Comparison of ENCODE assay signal across 8 cellular contexts in the genomic region with DNA sequence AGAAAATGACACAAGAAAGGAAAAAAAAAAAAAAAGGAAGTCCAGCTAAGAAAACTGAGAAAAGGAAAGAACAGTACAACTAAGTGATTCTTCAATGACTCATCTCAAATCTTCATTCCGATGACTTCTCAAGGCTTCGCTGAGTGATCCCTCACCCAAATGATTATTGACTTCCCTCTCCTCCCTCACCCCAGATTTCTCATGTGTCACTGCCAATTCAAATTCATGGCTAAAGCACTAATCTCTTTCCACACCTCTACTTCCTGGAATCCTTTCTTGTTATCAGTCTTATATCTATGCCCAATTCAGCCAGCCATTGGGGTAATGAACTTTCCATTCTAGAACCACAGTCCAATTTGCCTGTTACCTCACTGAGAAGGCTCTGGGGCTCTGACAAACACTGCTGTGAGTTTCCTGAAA. TPM values are rescaled to one million over a fixed set of nuclear protein-coding genes. Genes with fewer than 3 reads are reported as not detected.
DNase-seq lines count a peak whose midpoint lies in the region; ATAC-seq and TF ChIP-seq lines count a peak whose summit lies in the region.

No MANE protein-coding gene starts in this region.

- no peaks in the 10 kb centered on the region for H4K20me1 ChIP-seq in PC-3 (ENCODE audit: low read length)

- peak; percentile 61 for ATAC-seq in GM18867 (IDR thresholded peaks at IDR 0.05; ENCODE audit: unreplicated experiment)
- peak; percentile 74 for ATAC-seq in HG02852 (IDR thresholded peaks at IDR 0.05; ENCODE audit: unreplicated experiment)
- peak; percentile 76 for ATAC-seq in PC-3

- CTCF ChIA-PET in PC-3 (lab: Charles Lee): no interaction called here

- H3F3A ChIP-seq in PC-3 (ENCODE audit: low read length, unreplicated experiment): no peaks in the 10 kb centered on the region

- peaks cover 31% of the 10 kb centered on the region for H3K4me1 ChIP-seq in PC-3 (ENCODE audit: insufficient read depth, low read length)
- no peaks in the 10 kb centered on the region for H3K4me1 ChIP-seq in SJCRH30

- intact Hi-C loops in PC-3 (cut with micrococcal nuclease): loop anchor here (2.0 kb wide), 1 partner anchor 28 kb away; no protein-coding TSS in a partner anchor

- H3K27ac ChIP-seq in PC-3 (ENCODE audit: low read length) (peak overlapping the region; percentile 77), SJCRH30 (no peak overlapping the region)

- peak overlapping the region; percentile 58 for H3K4me2 ChIP-seq in PC-3 (ENCODE audit: low read length)

- H3K9me3 ChIP-seq in PC-3 (ENCODE audit: low read length) (peaks cover 11% of the 10 kb centered on the region; the same call in 1 of the 2 replicates), SJCRH30 (replicated peaks) (no peaks in the 10 kb centered on the region; the same call in 1 of the 2 replicates)

- H3K9ac ChIP-seq in PC-3 (ENCODE audit: low read length): no peak overlapping the region

- POLR2A ChIA-PET in PC-3 (lab: Charles Lee; ENCODE audit: unreplicated experiment): interaction anchor here (0.7 kb wide), 2 partner anchors 32 to 57 kb away, joined by 3 read pairs; no protein-coding TSS in a partner anchor

- no peaks in the 10 kb centered on the region for H3K27me3 ChIP-seq in PC-3 (ENCODE audit: low read length)
- no peaks in the 10 kb centered on the region for H3K27me3 ChIP-seq in SJCRH30

- no peak overlapping the region for H3K4me3 ChIP-seq in PC-3 (ENCODE audit: low read length)
- no peak overlapping the region for H3K4me3 ChIP-seq in SJCRH30

- no peaks in the 10 kb centered on the region for H3K79me2 ChIP-seq in PC-3 (ENCODE audit: low read length)

- no peaks in the 10 kb centered on the region for H3K9me2 ChIP-seq in PC-3 (replicated peaks; ENCODE audit: low read length)

- H2AFZ ChIP-seq in PC-3 (ENCODE audit: low read length): 0 out of 2 replicates have a peak overlapping the region, but pooled peaks have one; percentile 29

- TF ChIP-seq CTCF in PC-3 (conservative IDR thresholded peaks at IDR 0.05; ENCODE audit: low read depth, low read length): no peak

- H3K36me3 ChIP-seq in PC-3 (ENCODE audit: low read depth, low read length): peaks cover 5% of the 10 kb centered on the region; the same call in 1 of the 2 replicates
- H3K36me3 ChIP-seq in SJCRH30: no peaks in the 10 kb centered on the region

- no TSS peak for BruUV-seq in PC-3 (replicated peaks; lab: Mats Ljungman, UMichigan)

- DNase-seq in PC-3: peak; percentile 90
- peak; percentile 13 for DNase-seq in medulla oblongata (ENCODE audit: extremely low spot score)
- DNase-seq in SJCRH30: no peak
- no peak for DNase-seq in DMS153 (lab: John Stamatoyannopoulos, UW)
- DNase-seq in NCI-H1048 (lab: John Stamatoyannopoulos, UW): no peak
- DNase-seq in hippocampal formation (lab: John Stamatoyannopoulos, UW): no peak

RNA-seq across cellular contexts. Expression of gene ABCB11, which starts 7.2 kb away (rescaled TPM):
- total RNA-seq in PC-3 (2014; rRNA removed): 0.11 and 0.29 TPM in 2 replicates
- not detected in 2 replicates for total RNA-seq in SJCRH30 (2014; rRNA removed; shearing (Covaris generic))

RNA-seq across cellular contexts. Expression of gene DHRS9, which starts 31.0 kb away (rescaled TPM):
- 0.22 TPM in 1 of 2 replicates, not detected in the other for total RNA-seq in PC-3 (2014; rRNA removed)
- not detected in 2 replicates for total RNA-seq in SJCRH30 (2014; rRNA removed; shearing (Covaris generic))

Comparison
In these comparisons a context has a peak if more than half of its experiments do, and no peak if none do; other contexts are left out.
1. DNase-seq: peak in PC-3 (single experiment) and medulla oblongata (single experiment); none in SJCRH30 (0 of 2), DMS153 (single experiment), NCI-H1048 (single experiment) and hippocampal formation (0 of 2).
2. Peak in every context shown above with its lines, with median percentiles within 50 percentile points of each other: ATAC-seq.